8 cellular contexts compared by ENCODE assay signal in the genomic region with DNA sequence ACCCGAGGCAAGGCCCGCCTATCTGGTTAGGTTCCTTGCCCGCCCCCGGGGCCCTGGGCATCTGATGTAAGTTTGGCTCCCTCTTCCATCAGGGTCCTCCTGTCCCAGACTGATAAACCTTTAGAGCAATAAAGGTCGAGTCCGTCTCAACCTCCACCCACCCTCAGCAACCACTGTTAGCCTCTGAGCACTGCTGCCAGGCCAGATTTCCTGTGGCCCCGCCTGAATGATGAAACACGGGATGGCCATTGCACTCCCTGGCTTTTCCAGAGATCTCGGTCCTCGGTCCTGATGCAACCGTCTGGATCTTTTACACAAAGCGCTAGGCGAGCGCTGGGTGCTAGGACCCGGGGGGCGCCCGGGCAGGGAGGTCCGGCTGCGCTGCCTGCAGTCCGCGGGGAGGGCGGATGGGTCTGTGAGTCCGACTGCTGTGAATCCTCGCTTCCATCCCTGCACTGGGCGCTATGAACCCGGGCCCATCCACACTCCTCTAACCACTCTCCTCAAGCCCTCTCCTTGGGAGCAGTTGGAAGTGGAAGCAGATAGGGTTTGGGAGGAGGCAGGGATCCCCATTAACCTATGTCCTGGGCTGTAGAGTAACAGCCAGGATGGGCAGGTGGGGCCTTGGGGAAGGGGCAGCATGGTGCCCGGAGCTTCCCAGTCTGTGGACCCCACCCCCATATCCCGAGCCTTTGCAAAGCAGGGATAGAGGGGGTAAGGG. TPM values are rescaled to one million over a fixed set of nuclear protein-coding genes. Genes with fewer than 3 reads are reported as not detected.
DNase-seq lines count a peak whose midpoint lies in the region; ATAC-seq and TF ChIP-seq lines count a peak whose summit lies in the region.

No MANE protein-coding gene starts in this region.

- no peaks in the 10 kb centered on the region for H4K20me1 ChIP-seq in KMS-11 (ENCODE audit: insufficient read depth)

- TF ChIP-seq POLR2A in breast epithelium (IDR thresholded peaks at IDR 0.05) = no peak

- H3K4me1 ChIP-seq in KMS-11 (ENCODE audit: low read depth, poor library complexity, severe bottlenecking) = peaks cover 42% of the 10 kb centered on the region
- H3K4me1 ChIP-seq in RWPE2 (ENCODE audit: insufficient read depth, poor library complexity, severe bottlenecking) = peaks cover 23% of the 10 kb centered on the region
- H3K4me1 ChIP-seq in breast epithelium = peaks cover 6 to 8% of the 10 kb centered on the region in 2 donors
- H3K4me1 ChIP-seq in iPS-15b (ENCODE audit: control insufficient read depth, insufficient read depth, low read length) = peaks cover 11% of the 10 kb centered on the region
- peaks cover 7% of the 10 kb centered on the region for H3K4me1 ChIP-seq in rectal smooth muscle tissue (ENCODE audit: control insufficient read depth, insufficient read depth, low read length)

- H3K9me3 ChIP-seq in RWPE2 (ENCODE audit: severe bottlenecking) = no peaks in the 10 kb centered on the region
- no peaks in the 10 kb centered on the region for H3K9me3 ChIP-seq in breast epithelium
- no peaks in the 10 kb centered on the region for H3K9me3 ChIP-seq in iPS-15b (ENCODE audit: control insufficient read depth, insufficient read depth, low read length)

- DNase-seq in D341Med (ENCODE audit: low spot score) (peak; percentile 72), GM19240 (ENCODE audit: insufficient read length, low spot score) (peak; percentile 44), RWPE2 (ENCODE audit: low spot score) (peak; percentile 91), breast epithelium (ENCODE audit: low spot score in 2 of 2) (peak; percentile 86 to 90)

- H3K9ac ChIP-seq in KMS-11 (peak overlapping the region; percentile 41), iPS-15b (ENCODE audit: low read depth, low read length) (peak overlapping the region; percentile 76), rectal smooth muscle tissue (ENCODE audit: low read length) (peak overlapping the region; percentile 99)

- H3K27ac ChIP-seq in KMS-11 (peak overlapping the region; percentile 53), RWPE2 (ENCODE audit: poor library complexity, severe bottlenecking) (peak overlapping the region; percentile 99), breast epithelium (peak overlapping the region; percentile 98 to 99), rectal smooth muscle tissue (ENCODE audit: low read depth, low read length) (peak overlapping the region; percentile 99)

- TF ChIP-seq CTCF in KMS-11 (conservative IDR thresholded peaks at IDR 0.05; ENCODE audit: low read depth, low read length) (no peak), RWPE2 (IDR thresholded peaks at IDR 0.05; ENCODE audit: poor library complexity, severe bottlenecking) (no peak), breast epithelium (IDR thresholded peaks at IDR 0.05) (peak in 1 of 3 donors; percentile 21)

- peak overlapping the region; percentile 100 for H3K4me2 ChIP-seq in KMS-11

- intact Hi-C loops in breast epithelium (cut with DNase I; ENCODE audit: low total_unique reads) = no loop called here

- ATAC-seq in RWPE2 (ENCODE audit: low read depth) = peak; percentile 3
- no peak for ATAC-seq in HG02623 (IDR thresholded peaks at IDR 0.05; ENCODE audit: unreplicated experiment)

- no peaks in the 10 kb centered on the region for H3K36me3 ChIP-seq in KMS-11 (ENCODE audit: insufficient read depth)
- H3K36me3 ChIP-seq in RWPE2 (ENCODE audit: low read depth) = peaks cover 32% of the 10 kb centered on the region
- H3K36me3 ChIP-seq in breast epithelium = no peaks in the 10 kb centered on the region
- peaks cover 10% of the 10 kb centered on the region for H3K36me3 ChIP-seq in iPS-15b (ENCODE audit: control insufficient read depth, insufficient read depth, low read length)
- no peaks in the 10 kb centered on the region for H3K36me3 ChIP-seq in rectal smooth muscle tissue (ENCODE audit: control insufficient read depth, insufficient read depth, low read length)

- no peaks in the 10 kb centered on the region for H3K27me3 ChIP-seq in KMS-11 (ENCODE audit: insufficient read depth, low read depth)
- H3K27me3 ChIP-seq in RWPE2 (ENCODE audit: insufficient read depth, poor library complexity, severe bottlenecking) = no peaks in the 10 kb centered on the region
- no peaks in the 10 kb centered on the region for H3K27me3 ChIP-seq in breast epithelium
- no peaks in the 10 kb centered on the region for H3K27me3 ChIP-seq in iPS-15b (ENCODE audit: control insufficient read depth, insufficient read depth, low read length)
- no peaks in the 10 kb centered on the region for H3K27me3 ChIP-seq in rectal smooth muscle tissue (ENCODE audit: control insufficient read depth, insufficient read depth, low read length)

- H3K4me3 ChIP-seq in KMS-11 (IDR thresholded peaks at IDR 0.05; ENCODE audit: insufficient read depth, low read depth, low read length) (no peak overlapping the region), RWPE2 (ENCODE audit: severe bottlenecking) (peak overlapping the region; percentile 80), breast epithelium (peak overlapping the region; percentile 89 to 98 (median 95)), iPS-15b (ENCODE audit: low read depth, low read length) (peak overlapping the region; percentile 66), rectal smooth muscle tissue (ENCODE audit: low read length) (peak overlapping the region; percentile 94)

- peak overlapping the region; percentile 94 for H2AFZ ChIP-seq in KMS-11 (ENCODE audit: low read depth)

- peaks cover 20% of the 10 kb centered on the region for H3K79me2 ChIP-seq in KMS-11 (ENCODE audit: insufficient read depth, low read depth)

RNA-seq across cellular contexts. Expression of gene DDIT4, which starts 0.9 kb away (rescaled TPM):
- total RNA-seq in breast epithelium = 100 to 1,000 TPM; 183 to 555 (median 341) TPM

RNA-seq across cellular contexts. Expression of gene ASCC1, which starts 56.8 kb away (rescaled TPM):
- total RNA-seq in breast epithelium = 10 to 100 TPM; 28.5 to 42.9 (median 29.6) TPM

RNA-seq across cellular contexts. Expression of gene ANAPC16, which starts 57.0 kb away (rescaled TPM):
- total RNA-seq in breast epithelium = 100 to 1,000 TPM; 104 to 155 (median 112) TPM

Comparison
In these comparisons a context has a peak if more than half of its experiments do, and no peak if none do; other contexts are left out.
1. H3K9ac ChIP-seq: peak in every context shown above with its lines; median percentile 99 in rectal smooth muscle tissue; 76 in iPS-15b; 41 in KMS-11.